In genomic region chr19:29568036-29568788, GRCh38 we compare ENCODE assay signal across 1 cellular context.
TF ChIP-seq lines count a peak whose summit lies in the region.

No MANE protein-coding gene starts in this region.

TF ChIP-seq in H1, 55 proteins besides CTCF, POLR2A, EP300 and RAD21:
- no peak for TF ChIP-seq ATF3 (IDR thresholded peaks at IDR 0.05; ENCODE audit: insufficient read depth, low read depth, low read length)
- no peak for TF ChIP-seq KDM5A (IDR thresholded peaks at IDR 0.05; ENCODE audit: low read length)
- no peak for TF ChIP-seq SUZ12 (IDR thresholded peaks at IDR 0.05; ENCODE audit: low read length)
- TF ChIP-seq PHF8 (conservative IDR thresholded peaks at IDR 0.05; ENCODE audit: low read depth, low read length), result no peak
